Comparison of ENCODE assay signal across 14 cellular contexts in genomic region chr10:27525819-27526218, GRCh38. TPM values are rescaled to one million over a fixed set of nuclear protein-coding genes. Genes with fewer than 3 reads are reported as not detected.
DNase-seq lines count a peak whose midpoint lies in the region; TF ChIP-seq lines count a peak whose summit lies in the region.
"Had no signal": no experiment of that assay in that cellular context is flagged by ENCODE, and none has a peak within 500 bp of the region (broad histone marks: within the 10 kb centered on the region; RNA-seq: fewer than 3 reads in every experiment).

No MANE protein-coding gene starts in this region.

- H3K27ac ChIP-seq in fibroblast of lung (ENCODE audit: insufficient read depth, low read length) = no peak overlapping the region
- H3K27ac ChIP-seq in osteoblast (ENCODE audit: low read depth, low read length) = no peak overlapping the region
- H3K27ac ChIP-seq in substantia nigra (ENCODE audit: low read depth, low read length, poor library complexity, severe bottlenecking) = no peak overlapping the region

- H3K9me3 ChIP-seq in fibroblast of lung (ENCODE audit: control insufficient read depth, insufficient read depth, low read depth, low read length) (no peaks in the 10 kb centered on the region), osteoblast (ENCODE audit: low read depth, low read length) (no peaks in the 10 kb centered on the region)

- peaks cover 12% of the 10 kb centered on the region for H3K36me3 Mint-ChIP-seq in type B pancreatic cell

- peaks cover 4% of the 10 kb centered on the region for H3K9me3 Mint-ChIP-seq in type B pancreatic cell

- H3K27ac Mint-ChIP-seq in type B pancreatic cell = no peak overlapping the region
- H3K27ac Mint-ChIP-seq: dendritic cell treated with granulocyte-macrophage colony-stimulating factor and Interleukin-4, amounts not matched to agents 40 ng/mL and 50 ng/mL, for 4 days had no signal

- no peaks in the 10 kb centered on the region for H3K4me1 ChIP-seq in fibroblast of lung (ENCODE audit: control insufficient read depth, extremely low read depth, insufficient read depth, low read length)
- peaks cover 6% of the 10 kb centered on the region for H3K4me1 ChIP-seq in osteoblast (ENCODE audit: insufficient read depth, low read length)

- no peak overlapping the region for H3K9ac ChIP-seq in fibroblast of lung (ENCODE audit: insufficient read depth, low read length)

- H3K4me3 ChIP-seq in fibroblast of lung (replicated peaks in 1 of 4; ENCODE audit: control extremely low read depth in 1 of 4, insufficient read depth in 1 of 4, low read depth in 3 of 4, low read length in 4 of 4) (no peak overlapping the region), osteoblast (ENCODE audit: insufficient read depth, low read length) (no peak overlapping the region)
- H3K4me3 ChIP-seq: skin epidermis had no signal

- no peaks in the 10 kb centered on the region for H3K27me3 Mint-ChIP-seq in type B pancreatic cell
- H3K27me3 Mint-ChIP-seq: dendritic cell treated with granulocyte-macrophage colony-stimulating factor and Interleukin-4, amounts not matched to agents 40 ng/mL and 50 ng/mL, for 4 days had no signal

- no peak overlapping the region for H3K4me3 Mint-ChIP-seq in type B pancreatic cell
- H3K4me3 Mint-ChIP-seq: dendritic cell treated with granulocyte-macrophage colony-stimulating factor and Interleukin-4, amounts not matched to agents 40 ng/mL and 50 ng/mL, for 4 days had no signal

- H3K79me2 ChIP-seq in fibroblast of lung (ENCODE audit: control insufficient read depth, insufficient read depth, low read length) (peaks cover 32% of the 10 kb centered on the region), osteoblast (ENCODE audit: insufficient read depth, low read length) (peaks cover 92% of the 10 kb centered on the region)

- TF ChIP-seq CTCF in fibroblast of lung (conservative IDR thresholded peaks at IDR 0.05 in 1 of 2, IDR thresholded peaks at IDR 0.05 in 1 of 2; ENCODE audit: low read depth in 1 of 2, low read length in 2 of 2) (no peak), osteoblast (IDR thresholded peaks at IDR 0.05; ENCODE audit: extremely low read depth, low read depth, low read length) (no peak), type B pancreatic cell (conservative IDR thresholded peaks at IDR 0.05) (no peak)

- H2AFZ ChIP-seq in fibroblast of lung (ENCODE audit: low read length) (no peak overlapping the region), osteoblast (ENCODE audit: low read length) (no peak overlapping the region)

- H3K27me3 ChIP-seq in fibroblast of lung (ENCODE audit: control insufficient read depth, insufficient read depth, low read length) (no peaks in the 10 kb centered on the region), osteoblast (ENCODE audit: insufficient read depth, low read length) (no peaks in the 10 kb centered on the region)

- H3K36me3 ChIP-seq in fibroblast of lung (ENCODE audit: control insufficient read depth, insufficient read depth, low read length) (no peaks in the 10 kb centered on the region), osteoblast (ENCODE audit: insufficient read depth, low read length) (no peaks in the 10 kb centered on the region)

- H4K20me1 ChIP-seq in fibroblast of lung (ENCODE audit: control insufficient read depth, extremely low read depth, insufficient read depth, low read length) (no peaks in the 10 kb centered on the region), osteoblast (ENCODE audit: insufficient read depth, low read length) (peaks cover 25% of the 10 kb centered on the region)

- H3K4me2 ChIP-seq in fibroblast of lung (ENCODE audit: extremely low read depth, insufficient read depth, low read length) (no peak overlapping the region), osteoblast (ENCODE audit: insufficient read depth, low read length) (peak overlapping the region; percentile 3)

- DNase-seq in NOMO-1 treated with DMSO at 0.1 percent for 48 hours (lab: John Stamatoyannopoulos, UW; ENCODE audit: unreplicated experiment) (peak; percentile 25), NOMO-1 treated with dmso at 0.1 percent for 144 hours (lab: John Stamatoyannopoulos, UW; ENCODE audit: unreplicated experiment) (no peak), NCI-H526 (lab: John Stamatoyannopoulos, UW) (peak; percentile 5 to 26), fibroblast of lung (ENCODE audit: low read depth in 2 of 2) (peak; percentile 53 to 83), osteoblast (ENCODE audit: insufficient read length, low spot score, missing footprints) (no peak), COLO668 (lab: John Stamatoyannopoulos, UW; ENCODE audit: unreplicated experiment) (no peak), substantia nigra (lab: John Stamatoyannopoulos, UW) (no peak), type B pancreatic cell (ENCODE audit: extremely low spot score, unreplicated experiment) (no peak)
- DNase-seq: 8988T; DMS79 treated with DMSO at 0.1 percent for 48 hours; NCI-H2107; stimulated activated CD8-positive, alpha-beta memory T cell treated with anti-CD3 and anti-CD28 coated beads, Interleukin-4, amount 100 ng/mL, for 48 hours had no signal

- peaks cover 21% of the 10 kb centered on the region for H3K4me1 Mint-ChIP-seq in type B pancreatic cell (ENCODE audit: unreplicated experiment)

RNA-seq across cellular contexts. Expression of gene RAB18, which starts 21.7 kb away (rescaled TPM):
- total RNA-seq in fibroblast of lung = 36.0 and 42.1 TPM in 2 replicates
- polyA plus RNA-seq in fibroblast of lung = 74.4 and 95.2 TPM in 2 replicates
- 78.8 and 83.1 TPM in 2 replicates for polyA plus RNA-seq in fibroblast of lung (2012)
- 1.3 and 1.7 TPM in 2 replicates for polyA minus RNA-seq in fibroblast of lung (ENCODE audit: low replicate concordance)
- total RNA-seq in osteoblast = 47.8 and 48.9 TPM in 2 replicates
- 81.8 and 112 TPM in 2 replicates for total RNA-seq in type B pancreatic cell (ENCODE audit: low replicate concordance)

Comparison
In these comparisons a context has a peak if more than half of its experiments do, and no peak if none do; other contexts are left out.
1. DNase-seq: peak in NOMO-1 treated with DMSO at 0.1 percent for 48 hours (single experiment), NCI-H526 (2 of 2) and fibroblast of lung (2 of 2); none in NOMO-1 treated with dmso at 0.1 percent for 144 hours (single experiment), osteoblast (single experiment), COLO668 (single experiment), substantia nigra (0 of 49) and type B pancreatic cell (single experiment).